In genomic region chr12:49098035-49098451, GRCh38 we compare ENCODE assay signal across 8 cellular contexts. TPM values are rescaled to one million over a fixed set of nuclear protein-coding genes. Genes with fewer than 3 reads are reported as not detected.
DNase-seq lines count a peak whose midpoint lies in the region; ATAC-seq and TF ChIP-seq lines count a peak whose summit lies in the region.

No MANE protein-coding gene starts in this region.

- no peak overlapping the region for H3K27ac Mint-ChIP-seq in CD4-positive, CD25-positive, alpha-beta regulatory T cell
- no peak overlapping the region for H3K27ac Mint-ChIP-seq in T-helper 17 cell
- no peak overlapping the region for H3K27ac Mint-ChIP-seq in immature natural killer cell

- TF ChIP-seq CTCF in HEK293 (tag by site-specific recombination; IDR thresholded peaks at IDR 0.05): peak; percentile 67

- no peaks in the 10 kb centered on the region for H3K9me3 ChIP-seq in CD4-positive, CD25-positive, alpha-beta regulatory T cell (ENCODE audit: control insufficient read depth in 2 of 2, low read length in 2 of 2)
- no peaks in the 10 kb centered on the region for H3K9me3 ChIP-seq in HEK293 (ENCODE audit: control insufficient read depth, insufficient read depth, low read depth, low read length)
- no peaks in the 10 kb centered on the region for H3K9me3 ChIP-seq in T-helper 17 cell (ENCODE audit: control insufficient read depth, low read length, poor library complexity, severe bottlenecking)

- CTCF ChIA-PET in HEK293 (lab: Yijun Ruan, JAX): interaction anchor here (0.6 to 7.5 kb wide), 26 partner anchors 8 to 1199 kb away, joined by 3 to 118 read pairs (median 4); partner anchors contain the start of genes LMBR1L, PRPH and RHEBL1

- H3K4me1 Mint-ChIP-seq in CD4-positive, CD25-positive, alpha-beta regulatory T cell: peaks cover 5 to 32% (median 19%) of the 10 kb centered on the region in 4 donors
- H3K4me1 Mint-ChIP-seq in T-helper 17 cell: peaks cover 13% of the 10 kb centered on the region
- peaks cover 11 to 19% of the 10 kb centered on the region in 2 donors for H3K4me1 Mint-ChIP-seq in immature natural killer cell

- peaks cover 56% of the 10 kb centered on the region for H3K36me3 ChIP-seq in CD4-positive, CD25-positive, alpha-beta regulatory T cell (ENCODE audit: control insufficient read depth, insufficient read depth, low read length)
- peaks cover 14 to 74% of the 10 kb centered on the region in 2 experiments; a peak in 2 of 3 replicates for H3K36me3 ChIP-seq in HEK293 (ENCODE audit: control insufficient read depth in 2 of 2, insufficient read depth in 1 of 2, low read length in 2 of 2)

- H3K4me3 ChIP-seq in CD4-positive, CD25-positive, alpha-beta regulatory T cell (ENCODE audit: low read depth, low read length): no peak overlapping the region
- no peak overlapping the region for H3K4me3 ChIP-seq in HEK293 (ENCODE audit: low read depth, low read length)

- H3K9me3 Mint-ChIP-seq in CD4-positive, CD25-positive, alpha-beta regulatory T cell: peaks cover 0 to 2% (median 0%) of the 10 kb centered on the region in 7 donors
- no peaks in the 10 kb centered on the region for H3K9me3 Mint-ChIP-seq in immature natural killer cell

- H3K27ac ChIP-seq in CD4-positive, CD25-positive, alpha-beta regulatory T cell (ENCODE audit: insufficient read depth, low read length, poor library complexity, severe bottlenecking): no peak overlapping the region
- no peak overlapping the region for H3K27ac ChIP-seq in HEK293 (ENCODE audit: extremely low read depth, low read depth, low read length)

- H3K4me1 ChIP-seq in CD4-positive, CD25-positive, alpha-beta regulatory T cell (ENCODE audit: control insufficient read depth, insufficient read depth, low read length, poor library complexity, severe bottlenecking): peaks cover 16% of the 10 kb centered on the region
- no peaks in the 10 kb centered on the region for H3K4me1 ChIP-seq in HEK293 (ENCODE audit: control insufficient read depth, insufficient read depth, low read length)

- ATAC-seq in CD4-positive, CD25-positive, alpha-beta regulatory T cell (ENCODE audit: low read depth in 2 of 2): peak; percentile 54 to 56
- ATAC-seq in T-helper 17 cell (peak; percentile 68), GM18873 (IDR thresholded peaks at IDR 0.05; ENCODE audit: low FRiP score, unreplicated experiment) (no peak), HG02642 (IDR thresholded peaks at IDR 0.05; ENCODE audit: poor library complexity, unreplicated experiment) (no peak)

- H3K27me3 ChIP-seq in CD4-positive, CD25-positive, alpha-beta regulatory T cell (ENCODE audit: control insufficient read depth, insufficient read depth, low read length): peaks cover 10% of the 10 kb centered on the region

- POLR2A ChIA-PET in HEK293 (lab: Yijun Ruan, JAX): interaction anchor here (0.7 to 3.1 kb wide), 4 partner anchors 10 to 190 kb away, joined by 3 to 16 read pairs (median 7); partner anchors contain the start of gene TUBA1B

- DNase-seq in CD4-positive, CD25-positive, alpha-beta regulatory T cell: peak; percentile 47 to 64 (median 61)
- peak; percentile 34 to 49 (median 36) for DNase-seq in T-helper 17 cell
- peak; percentile 38 for DNase-seq in amniotic epithelial cell (ENCODE audit: low read depth)
- peak; percentile 53 to 58 (median 55) for DNase-seq in immature natural killer cell
- DNase-seq in stimulated activated CD4-positive, alpha-beta T cell treated with anti-CD3 and anti-CD28 coated beads, Interleukin-2, amount 100 ng/mL, for 4 hours (ENCODE audit: low read depth): peak; percentile 35

- H3K27me3 Mint-ChIP-seq in CD4-positive, CD25-positive, alpha-beta regulatory T cell: peaks cover 33% of the 10 kb centered on the region
- peaks cover 19% of the 10 kb centered on the region for H3K27me3 Mint-ChIP-seq in T-helper 17 cell
- H3K27me3 Mint-ChIP-seq in immature natural killer cell (ENCODE audit: low read depth in 3 of 3): peaks cover 12 to 17% (median 16%) of the 10 kb centered on the region in 3 donors

- peak overlapping the region in 1 of 4 donors; percentile 15 for H3K4me3 Mint-ChIP-seq in CD4-positive, CD25-positive, alpha-beta regulatory T cell
- H3K4me3 Mint-ChIP-seq in T-helper 17 cell: no peak overlapping the region
- H3K4me3 Mint-ChIP-seq in immature natural killer cell: no peak overlapping the region

- peaks cover 44% of the 10 kb centered on the region for H3K36me3 Mint-ChIP-seq in CD4-positive, CD25-positive, alpha-beta regulatory T cell
- H3K36me3 Mint-ChIP-seq in T-helper 17 cell (ENCODE audit: low read depth): peaks cover 10% of the 10 kb centered on the region
- peaks cover 10 to 46% (median 20%) of the 10 kb centered on the region in 3 donors for H3K36me3 Mint-ChIP-seq in immature natural killer cell

TF ChIP-seq in HEK293, 187 proteins besides CTCF, POLR2A, EP300 and RAD21:
- TF ChIP-seq ZBTB26 (tag by site-specific recombination; optimal IDR thresholded peaks at IDR 0.05) (peak; percentile 9), TRIM28 (IDR thresholded peaks at IDR 0.05; ENCODE audit: borderline replicate concordance, low read length) (peak; percentile 31; the same call in 1 of the 2 replicates), ZBTB1 (tag by site-specific recombination; IDR thresholded peaks at IDR 0.05) (no peak), ZNF654 (tag by site-specific recombination; IDR thresholded peaks at IDR 0.05; ENCODE audit: low read depth) (peak; percentile 45)

RNA-seq across cellular contexts. Expression of gene DHH, which starts 3.4 kb away (rescaled TPM):
- total RNA-seq in CD4-positive, CD25-positive, alpha-beta regulatory T cell: 0.27 TPM
- not detected for polyA plus RNA-seq in CD4-positive, CD25-positive, alpha-beta regulatory T cell
- under 1 TPM; 0.17 to 0.44 TPM for total RNA-seq in T-helper 17 cell
- polyA plus RNA-seq in immature natural killer cell: not detected

RNA-seq across cellular contexts. Expression of gene LMBR1L, which starts 12.6 kb away (rescaled TPM):
- 315 TPM for total RNA-seq in CD4-positive, CD25-positive, alpha-beta regulatory T cell
- 10 to 100 TPM; 59.0 to 71.9 (median 62.2) TPM for polyA plus RNA-seq in CD4-positive, CD25-positive, alpha-beta regulatory T cell
- 100 to 1,000 TPM; 257 to 270 TPM for total RNA-seq in T-helper 17 cell
- 10 to 100 TPM; 15.9 to 46.0 (median 39.6) TPM for polyA plus RNA-seq in immature natural killer cell

RNA-seq across cellular contexts. Expression of gene RHEBL1, which starts 28.3 kb away (rescaled TPM):
- total RNA-seq in CD4-positive, CD25-positive, alpha-beta regulatory T cell: 6.0 TPM
- 10 to 100 TPM; 11.7 to 19.5 (median 15.8) TPM for polyA plus RNA-seq in CD4-positive, CD25-positive, alpha-beta regulatory T cell
- total RNA-seq in T-helper 17 cell: 1 to 10 TPM; 7.9 to 8.1 TPM
- polyA plus RNA-seq in immature natural killer cell: 10 to 100 TPM; 11.0 to 22.5 (median 16.5) TPM

RNA-seq across cellular contexts. Expression of gene TUBA1B, which starts 33.2 kb away (rescaled TPM):
- 174 TPM for total RNA-seq in CD4-positive, CD25-positive, alpha-beta regulatory T cell
- 100 to 1,000 TPM; 445 to 648 (median 513) TPM for polyA plus RNA-seq in CD4-positive, CD25-positive, alpha-beta regulatory T cell
- 100 to 1,000 TPM; 137 to 159 TPM for total RNA-seq in T-helper 17 cell
- polyA plus RNA-seq in immature natural killer cell: 100 to 1,000 TPM; 477 to 869 (median 576) TPM

RNA-seq across cellular contexts. Expression of gene KMT2D, which starts 37.4 kb away (rescaled TPM):
- total RNA-seq in CD4-positive, CD25-positive, alpha-beta regulatory T cell: 149 TPM
- 1 to 10 TPM; 5.2 to 8.8 (median 6.5) TPM for polyA plus RNA-seq in CD4-positive, CD25-positive, alpha-beta regulatory T cell
- total RNA-seq in T-helper 17 cell: 100 to 1,000 TPM; 137 to 139 TPM
- polyA plus RNA-seq in immature natural killer cell: 10 to 100 TPM in 1 of 3 donors, 1 to 10 TPM in 2; 1.1 to 29.6 (median 3.8) TPM

Comparison
In these comparisons a context has a peak if more than half of its experiments do, and no peak if none do; other contexts are left out.
1. ATAC-seq: peak in CD4-positive, CD25-positive, alpha-beta regulatory T cell (2 of 2) and T-helper 17 cell (single experiment); none in GM18873 (single experiment) and HG02642 (single experiment).
2. Peak in every context shown above with its lines, with median percentiles within 50 percentile points of each other: DNase-seq.